1 cellular context compared by ENCODE assay signal in the genomic region with DNA sequence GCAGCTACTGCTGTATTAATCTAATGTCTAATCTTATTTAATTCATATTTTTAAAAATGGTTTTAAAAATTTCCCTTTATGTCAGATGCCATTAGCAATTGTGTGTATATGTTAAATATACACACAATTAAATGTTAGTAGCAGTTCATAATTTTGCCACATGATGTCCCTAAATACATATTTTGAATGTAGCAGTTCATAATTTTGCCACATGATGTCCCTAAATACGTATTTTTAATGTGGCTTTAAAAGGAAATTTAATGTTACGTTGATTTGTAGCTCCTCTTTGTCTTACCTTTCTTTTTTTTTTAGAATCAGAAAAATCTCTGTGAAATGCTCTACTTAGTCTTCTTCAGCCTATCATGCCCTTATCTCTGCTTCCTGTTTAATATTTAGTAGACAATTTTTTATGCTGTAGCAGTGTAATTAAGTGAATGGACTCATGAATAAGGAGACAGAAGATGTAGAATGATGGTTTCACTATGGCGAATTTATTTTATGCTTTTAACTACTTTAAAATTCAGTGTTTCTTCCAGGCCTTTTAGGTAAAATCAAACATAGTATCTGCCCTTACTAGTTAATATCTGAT.
TF ChIP-seq lines count a peak whose summit lies in the region.

No MANE protein-coding gene starts in this region.

TF ChIP-seq in GM23338, 12 proteins besides CTCF, POLR2A, EP300 and RAD21 (continued from another document):
- TF ChIP-seq, protein P1, sequence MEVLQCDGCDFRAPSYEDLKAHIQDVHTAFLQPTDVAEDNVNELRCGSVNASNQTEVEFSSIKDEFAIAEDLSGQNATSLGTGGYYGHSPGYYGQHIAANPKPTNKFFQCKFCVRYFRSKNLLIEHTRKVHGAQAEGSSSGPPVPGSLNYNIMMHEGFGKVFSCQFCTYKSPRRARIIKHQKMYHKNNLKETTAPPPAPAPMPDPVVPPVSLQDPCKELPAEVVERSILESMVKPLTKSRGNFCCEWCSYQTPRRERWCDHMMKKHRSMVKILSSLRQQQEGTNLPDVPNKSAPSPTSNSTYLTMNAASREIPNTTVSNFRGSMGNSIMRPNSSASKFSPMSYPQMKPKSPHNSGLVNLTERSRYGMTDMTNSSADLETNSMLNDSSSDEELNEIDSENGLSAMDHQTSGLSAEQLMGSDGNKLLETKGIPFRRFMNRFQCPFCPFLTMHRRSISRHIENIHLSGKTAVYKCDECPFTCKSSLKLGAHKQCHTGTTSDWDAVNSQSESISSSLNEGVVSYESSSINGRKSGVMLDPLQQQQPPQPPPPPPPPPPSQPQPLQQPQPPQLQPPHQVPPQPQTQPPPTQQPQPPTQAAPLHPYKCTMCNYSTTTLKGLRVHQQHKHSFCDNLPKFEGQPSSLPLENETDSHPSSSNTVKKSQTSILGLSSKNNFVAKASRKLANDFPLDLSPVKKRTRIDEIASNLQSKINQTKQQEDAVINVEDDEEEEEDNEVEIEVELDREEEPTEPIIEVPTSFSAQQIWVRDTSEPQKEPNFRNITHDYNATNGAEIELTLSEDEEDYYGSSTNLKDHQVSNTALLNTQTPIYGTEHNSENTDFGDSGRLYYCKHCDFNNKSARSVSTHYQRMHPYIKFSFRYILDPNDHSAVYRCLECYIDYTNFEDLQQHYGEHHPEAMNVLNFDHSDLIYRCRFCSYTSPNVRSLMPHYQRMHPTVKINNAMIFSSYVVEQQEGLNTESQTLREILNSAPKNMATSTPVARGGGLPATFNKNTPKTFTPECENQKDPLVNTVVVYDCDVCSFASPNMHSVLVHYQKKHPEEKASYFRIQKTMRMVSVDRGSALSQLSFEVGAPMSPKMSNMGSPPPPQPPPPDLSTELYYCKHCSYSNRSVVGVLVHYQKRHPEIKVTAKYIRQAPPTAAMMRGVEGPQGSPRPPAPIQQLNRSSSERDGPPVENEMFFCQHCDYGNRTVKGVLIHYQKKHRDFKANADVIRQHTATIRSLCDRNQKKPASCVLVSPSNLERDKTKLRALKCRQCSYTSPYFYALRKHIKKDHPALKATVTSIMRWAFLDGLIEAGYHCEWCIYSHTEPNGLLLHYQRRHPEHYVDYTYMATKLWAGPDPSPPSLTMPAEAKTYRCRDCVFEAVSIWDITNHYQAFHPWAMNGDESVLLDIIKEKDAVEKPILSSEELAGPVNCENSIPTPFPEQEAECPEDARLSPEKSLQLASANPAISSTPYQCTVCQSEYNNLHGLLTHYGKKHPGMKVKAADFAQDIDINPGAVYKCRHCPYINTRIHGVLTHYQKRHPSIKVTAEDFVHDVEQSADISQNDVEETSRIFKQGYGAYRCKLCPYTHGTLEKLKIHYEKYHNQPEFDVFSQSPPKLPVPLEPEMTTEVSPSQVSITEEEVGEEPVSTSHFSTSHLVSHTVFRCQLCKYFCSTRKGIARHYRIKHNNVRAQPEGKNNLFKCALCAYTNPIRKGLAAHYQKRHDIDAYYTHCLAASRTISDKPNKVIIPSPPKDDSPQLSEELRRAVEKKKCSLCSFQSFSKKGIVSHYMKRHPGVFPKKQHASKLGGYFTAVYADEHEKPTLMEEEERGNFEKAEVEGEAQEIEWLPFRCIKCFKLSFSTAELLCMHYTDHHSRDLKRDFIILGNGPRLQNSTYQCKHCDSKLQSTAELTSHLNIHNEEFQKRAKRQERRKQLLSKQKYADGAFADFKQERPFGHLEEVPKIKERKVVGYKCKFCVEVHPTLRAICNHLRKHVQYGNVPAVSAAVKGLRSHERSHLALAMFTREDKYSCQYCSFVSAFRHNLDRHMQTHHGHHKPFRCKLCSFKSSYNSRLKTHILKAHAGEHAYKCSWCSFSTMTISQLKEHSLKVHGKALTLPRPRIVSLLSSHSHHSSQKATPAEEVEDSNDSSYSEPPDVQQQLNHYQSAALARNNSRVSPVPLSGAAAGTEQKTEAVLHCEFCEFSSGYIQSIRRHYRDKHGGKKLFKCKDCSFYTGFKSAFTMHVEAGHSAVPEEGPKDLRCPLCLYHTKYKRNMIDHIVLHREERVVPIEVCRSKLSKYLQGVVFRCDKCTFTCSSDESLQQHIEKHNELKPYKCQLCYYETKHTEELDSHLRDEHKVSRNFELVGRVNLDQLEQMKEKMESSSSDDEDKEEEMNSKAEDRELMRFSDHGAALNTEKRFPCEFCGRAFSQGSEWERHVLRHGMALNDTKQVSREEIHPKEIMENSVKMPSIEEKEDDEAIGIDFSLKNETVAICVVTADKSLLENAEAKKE (CRISPR knock-in tag; IDR thresholded peaks at IDR 0.05): no peak
- no peak for TF ChIP-seq EZH2 (IDR thresholded peaks at IDR 0.05; ENCODE audit: low read depth, unreplicated experiment)
- TF ChIP-seq STAT1 (IDR thresholded peaks at IDR 0.05; ENCODE audit: unreplicated experiment): no peak
